In the genomic region with DNA sequence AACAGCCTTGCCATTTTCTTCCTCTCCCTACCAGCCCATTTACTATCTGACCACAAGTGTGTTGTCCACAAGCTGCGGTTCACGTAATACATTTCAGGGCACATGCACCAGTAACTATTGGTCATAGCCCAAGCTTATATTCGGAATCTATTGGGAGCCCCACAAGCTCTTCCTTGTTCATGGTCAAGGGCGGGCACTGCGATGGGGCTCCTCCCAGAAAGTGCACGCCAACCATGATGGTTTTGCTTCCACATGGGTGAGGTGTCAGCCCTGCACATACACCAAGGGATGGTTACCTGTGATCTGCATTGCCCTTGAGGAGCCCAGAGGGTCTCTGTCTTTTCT, we compare ENCODE assay signal across 10 cellular contexts. TPM values are rescaled to one million over a fixed set of nuclear protein-coding genes. Genes with fewer than 3 reads are reported as not detected.
DNase-seq lines count a peak whose midpoint lies in the region; ATAC-seq and TF ChIP-seq lines count a peak whose summit lies in the region.
"Had no signal": no experiment of that assay in that cellular context is flagged by ENCODE, and none has a peak within 500 bp of the region (broad histone marks: within the 10 kb centered on the region; RNA-seq: fewer than 3 reads in every experiment).

No MANE protein-coding gene starts in this region.

- H3K27ac ChIP-seq in SK-N-SH (ENCODE audit: low read depth in 2 of 2, low read length in 1 of 2) (peak overlapping the region; percentile 54 to 76; a peak in 3 of 4 replicates), urinary bladder (ENCODE audit: low read depth) (peak overlapping the region; percentile 64)
- H3K27ac ChIP-seq in naive thymus-derived CD4-positive, alpha-beta T cell (ENCODE audit: low read depth, low read length): no peak overlapping the region

- no peak; the same call in 2 of the 3 replicates for ATAC-seq in SK-N-SH treated with all-trans-retinoic acid at 6 μM for 48 hours
- peak; percentile 14 for ATAC-seq in naive thymus-derived CD4-positive, alpha-beta T cell

- no peak for TF ChIP-seq RAD21 in SK-N-SH (IDR thresholded peaks at IDR 0.05; ENCODE audit: low read length)

- intact Hi-C loops in naive thymus-derived CD4-positive, alpha-beta T cell (cut with micrococcal nuclease): loop anchor here (1.0 to 2.0 kb wide), 6 partner anchors 11 to 62 kb away; partner anchors contain the start of genes MED24 (in 1 of the 2) and THRA (in 1 of the 2)

- no peak for DNase-seq in SK-N-SH
- DNase-seq in fibroblast of mammary gland (ENCODE audit: low read depth): peak; percentile 60
- no peak for DNase-seq in naive thymus-derived CD4-positive, alpha-beta T cell
- DNase-seq in kidney glomerular epithelial cell (lab: John Stamatoyannopoulos, UW): no peak
- DNase-seq in NCI-H526 (lab: John Stamatoyannopoulos, UW): no peak
- no peak for DNase-seq in dedifferentiated amniotic fluid mesenchymal stem cell (ENCODE audit: extremely low spot score)

- CTCF ChIA-PET in SK-N-SH (lab: Yijun Ruan, JAX): interaction anchor here (0.6 to 9.3 kb wide), 27 partner anchors 10 to 122 kb away, joined by 3 to 160 read pairs (median 12); partner anchors contain the start of genes CSF3, MED24, NR1D1 and THRA
- CTCF ChIA-PET in naive thymus-derived CD4-positive, alpha-beta T cell (lab: Charles Lee): interaction anchor here (0.7 to 6.3 kb wide), 22 partner anchors 11 to 1137 kb away, joined by 3 to 106 read pairs (median 5); partner anchors contain the start of genes CASC3, CSF3, MED24 and THRA

- H3K4me2 ChIP-seq in SK-N-SH: peak overlapping the region; percentile 54; the same call in 1 of the 2 replicates

- H2AFZ ChIP-seq in SK-N-SH (ENCODE audit: low read depth): no peak overlapping the region

- peak overlapping the region in 3 of 10 donors; percentile 35 to 52 (median 39) for H3K4me3 Mint-ChIP-seq in naive thymus-derived CD4-positive, alpha-beta T cell
- H3K4me3 Mint-ChIP-seq: T-helper 1 cell treated with Interleukin-12 subunit alpha and Interleukin-12 subunit beta and Interleukin-4 antibody, amounts not matched to agents 30 μg/mL and 1 μg/mL, for 36 hours had no signal

- H3K4me1 Mint-ChIP-seq in naive thymus-derived CD4-positive, alpha-beta T cell: peaks cover 10 to 72% (median 41%) of the 10 kb centered on the region in 7 donors

- no peak for TF ChIP-seq CTCF in SK-N-SH (IDR thresholded peaks at IDR 0.05)
- no peak for TF ChIP-seq CTCF in fibroblast of mammary gland (conservative IDR thresholded peaks at IDR 0.05; ENCODE audit: control insufficient read depth, insufficient read depth, low read depth, low read length)

- H3K36me3 ChIP-seq in SK-N-SH (replicated peaks in 1 of 2; ENCODE audit: control insufficient read depth in 1 of 2, insufficient read depth in 2 of 2, low read length in 1 of 2): peaks cover 0 to 8% of the 10 kb centered on the region in 2 experiments
- H3K36me3 ChIP-seq in naive thymus-derived CD4-positive, alpha-beta T cell (ENCODE audit: control insufficient read depth in 2 of 3, insufficient read depth in 3 of 3, low read length in 3 of 3): peaks cover 0 to 26% (median 9%) of the 10 kb centered on the region in 3 experiments
- H3K36me3 ChIP-seq in urinary bladder (ENCODE audit: insufficient read depth): no peaks in the 10 kb centered on the region

- H3K9me3 ChIP-seq in SK-N-SH: no peaks in the 10 kb centered on the region
- H3K9me3 ChIP-seq in naive thymus-derived CD4-positive, alpha-beta T cell (ENCODE audit: control insufficient read depth in 2 of 3, low read length in 3 of 3): no peaks in the 10 kb centered on the region

- H3K27me3 Mint-ChIP-seq in naive thymus-derived CD4-positive, alpha-beta T cell: no peaks in the 10 kb centered on the region

- no peaks in the 10 kb centered on the region for H3K27me3 ChIP-seq in SK-N-SH (ENCODE audit: insufficient read depth)
- H3K27me3 ChIP-seq in naive thymus-derived CD4-positive, alpha-beta T cell (ENCODE audit: control insufficient read depth in 2 of 2, insufficient read depth in 2 of 2, low read length in 2 of 2): no peaks in the 10 kb centered on the region

- no peak for TF ChIP-seq EP300 in SK-N-SH (IDR thresholded peaks at IDR 0.05; ENCODE audit: borderline replicate concordance in 1 of 2, low read depth in 1 of 2, low read length in 1 of 2)

- H3K4me1 ChIP-seq in SK-N-SH (ENCODE audit: control insufficient read depth in 1 of 2, insufficient read depth in 2 of 2, low read depth in 1 of 2, low read length in 1 of 2) (peaks cover 37 to 64% of the 10 kb centered on the region in 2 experiments; a peak in 3 of 4 replicates), urinary bladder (ENCODE audit: insufficient read depth) (peaks cover 6% of the 10 kb centered on the region)
- peaks cover 18 to 41% of the 10 kb centered on the region in 2 donors for H3K4me1 ChIP-seq in naive thymus-derived CD4-positive, alpha-beta T cell (ENCODE audit: control insufficient read depth in 2 of 2, insufficient read depth in 2 of 2, low read length in 2 of 2)

- H3K79me2 ChIP-seq in SK-N-SH (ENCODE audit: insufficient read depth): peaks cover 16% of the 10 kb centered on the region; the same call in 1 of the 2 replicates

- no peaks in the 10 kb centered on the region for H3K9me3 Mint-ChIP-seq in naive thymus-derived CD4-positive, alpha-beta T cell
- H3K9me3 Mint-ChIP-seq: T-helper 1 cell treated with Interleukin-12 subunit alpha and Interleukin-12 subunit beta and Interleukin-4 antibody, amounts not matched to agents 30 μg/mL and 1 μg/mL, for 36 hours had no signal

- POLR2A ChIA-PET in SK-N-SH (lab: Yijun Ruan, JAX): interaction anchor here (1.5 to 2.3 kb wide), 4 partner anchors 9 to 38 kb away, joined by 4 to 9 read pairs (median 6); no protein-coding TSS in a partner anchor
- POLR2A ChIA-PET in naive thymus-derived CD4-positive, alpha-beta T cell (lab: Charles Lee): interaction anchor here (1.7 to 6.6 kb wide), 6 partner anchors 8 to 36 kb away, joined by 5 to 60 read pairs (median 20); partner anchors contain the start of gene THRA

- no peak overlapping the region for H3K9ac ChIP-seq in SK-N-SH

- 0 out of 2 replicates have a peak, but pooled peaks cover 3% of the 10 kb centered on the region for H4K20me1 ChIP-seq in SK-N-SH (ENCODE audit: insufficient read depth)

- H3K4me3 ChIP-seq in SK-N-SH (ENCODE audit: low read depth in 2 of 2, low read length in 1 of 2) (no peak overlapping the region), fibroblast of mammary gland (ENCODE audit: control insufficient read depth, low read depth, low read length) (no peak overlapping the region), urinary bladder (ENCODE audit: low read depth, low read length) (no peak overlapping the region)
- H3K4me3 ChIP-seq in naive thymus-derived CD4-positive, alpha-beta T cell (ENCODE audit: low read length): no peak overlapping the region

- H3K36me3 Mint-ChIP-seq in naive thymus-derived CD4-positive, alpha-beta T cell: peaks cover 0 to 19% (median 7%) of the 10 kb centered on the region in 5 donors

- no peaks in the 10 kb centered on the region for H3K9me2 ChIP-seq in SK-N-SH

- 80% methylated on average over 6 of the region's 6 CpGs for WGBS in SK-N-SH (ENCODE audit: low lambda C conversion rate)
- 39% methylated on average over 6 of the region's 6 CpGs for WGBS in urinary bladder

- peaks cover 10% of the 10 kb centered on the region for H3F3A ChIP-seq in SK-N-SH (replicated peaks; ENCODE audit: insufficient read depth)

- peak overlapping the region in 5 of 9 donors; percentile 15 to 84 (median 73) for H3K27ac Mint-ChIP-seq in naive thymus-derived CD4-positive, alpha-beta T cell
- H3K27ac Mint-ChIP-seq: T-helper 1 cell treated with Interleukin-12 subunit alpha and Interleukin-12 subunit beta and Interleukin-4 antibody, amounts not matched to agents 30 μg/mL and 1 μg/mL, for 36 hours had no signal

TF ChIP-seq in SK-N-SH, 30 proteins besides CTCF, POLR2A, EP300 and RAD21 (continues in another document):
- TF ChIP-seq CHD2 (IDR thresholded peaks at IDR 0.05; ENCODE audit: low read length, partially characterized antibody) (no peak), GABPA (IDR thresholded peaks at IDR 0.05; ENCODE audit: low read depth) (no peak)

TF ChIP-seq in SK-N-SH treated with all-trans-retinoic acid at 6 μM for 48 hours, 23 proteins besides CTCF, POLR2A, EP300 and RAD21 (continues in another document):
- no peak for TF ChIP-seq ISL1 (CRISPR knock-in tag; IDR thresholded peaks at IDR 0.05)

RNA-seq across cellular contexts. Expression of gene THRA, which starts 12.1 kb away (rescaled TPM):
- polyA plus RNA-seq in SK-N-SH (2012; rRNA removed) (20.1 and 23.1 TPM in 2 replicates), urinary bladder (76.3 TPM)
- 13.0 and 18.1 TPM in 2 replicates for polyA plus RNA-seq in SK-N-SH (2012; cell fraction: cytosol; rRNA removed)
- 13.7 and 14.4 TPM in 2 replicates for polyA plus RNA-seq in SK-N-SH (2012; cell fraction: nucleus; rRNA removed)
- total RNA-seq in naive thymus-derived CD4-positive, alpha-beta T cell: 10 to 100 TPM in 4 of 5 experiments, 1 to 10 TPM in 1; 3.2 to 55.9 (median 48.4) TPM
- 10 to 100 TPM; 17.7 to 26.2 TPM for polyA plus RNA-seq in naive thymus-derived CD4-positive, alpha-beta T cell
- total RNA-seq in urinary bladder: 35.5 TPM

RNA-seq across cellular contexts. Expression of gene MED24, which starts 20.6 kb away (rescaled TPM):
- polyA plus RNA-seq in SK-N-SH (2012; rRNA removed) (62.8 and 64.5 TPM in 2 replicates), urinary bladder (52.4 TPM)
- polyA plus RNA-seq in SK-N-SH (2012; cell fraction: cytosol; rRNA removed): 32.9 and 39.9 TPM in 2 replicates
- 178 and 231 TPM in 2 replicates for polyA plus RNA-seq in SK-N-SH (2012; cell fraction: nucleus; rRNA removed)
- total RNA-seq in naive thymus-derived CD4-positive, alpha-beta T cell: 100 to 1,000 TPM in 1 of 5 experiments, 10 to 100 TPM in 4; 82.9 to 103 (median 91.4) TPM
- polyA plus RNA-seq in naive thymus-derived CD4-positive, alpha-beta T cell: 10 to 100 TPM; 46.7 to 62.7 TPM
- total RNA-seq in urinary bladder: 45.8 TPM

RNA-seq across cellular contexts. Expression of gene NR1D1, which starts 25.5 kb away (rescaled TPM):
- 2.1 and 6.5 TPM in 2 replicates for polyA plus RNA-seq in SK-N-SH (2012; rRNA removed)
- 3.9 and 6.0 TPM in 2 replicates for polyA plus RNA-seq in SK-N-SH (2012; cell fraction: cytosol; rRNA removed)
- 16.9 and 17.9 TPM in 2 replicates for polyA plus RNA-seq in SK-N-SH (2012; cell fraction: nucleus; rRNA removed)
- 10 to 100 TPM in 4 of 5 experiments, 1 to 10 TPM in 1; 3.6 to 34.2 (median 17.3) TPM for total RNA-seq in naive thymus-derived CD4-positive, alpha-beta T cell
- 10 to 100 TPM in 1 of 2 donors, 1 to 10 TPM in 1; 4.7 to 11.2 TPM for polyA plus RNA-seq in naive thymus-derived CD4-positive, alpha-beta T cell
- 2.0 TPM for total RNA-seq in urinary bladder
- 18.1 TPM for polyA plus RNA-seq in urinary bladder

RNA-seq across cellular contexts. Expression of gene MSL1, which starts 46.9 kb away (rescaled TPM):
- polyA plus RNA-seq in SK-N-SH (2012; rRNA removed) (30.2 and 39.8 TPM in 2 replicates), urinary bladder (70.9 TPM)
- 32.5 and 37.5 TPM in 2 replicates for polyA plus RNA-seq in SK-N-SH (2012; cell fraction: cytosol; rRNA removed)
- 55.2 and 97.3 TPM in 2 replicates for polyA plus RNA-seq in SK-N-SH (2012; cell fraction: nucleus; rRNA removed)
- 100 to 1,000 TPM in 4 of 5 experiments, 10 to 100 TPM in 1; 97.0 to 145 (median 113) TPM for total RNA-seq in naive thymus-derived CD4-positive, alpha-beta T cell
- 10 to 100 TPM in 1 of 2 donors, 1 to 10 TPM in 1; 8.0 to 11.3 TPM for polyA plus RNA-seq in naive thymus-derived CD4-positive, alpha-beta T cell
- total RNA-seq in urinary bladder: 81.3 TPM

RNA-seq across cellular contexts. Expression of gene CSF3, which starts 59.6 kb away (rescaled TPM):
- polyA plus RNA-seq in SK-N-SH (2012; rRNA removed) (not detected in 2 replicates), urinary bladder (2.3 TPM)
- polyA plus RNA-seq in SK-N-SH (2012; cell fraction: cytosol; rRNA removed): 0.03 TPM in 1 of 2 replicates, not detected in the other
- polyA plus RNA-seq in SK-N-SH (2012; cell fraction: nucleus; rRNA removed): not detected in 2 replicates
- not detected for total RNA-seq in naive thymus-derived CD4-positive, alpha-beta T cell
- not detected for polyA plus RNA-seq in naive thymus-derived CD4-positive, alpha-beta T cell
- total RNA-seq in urinary bladder: not detected
- total RNA-seq: A172 had no signal
